In genomic region chr12:12549426-12549825, GRCh38 we compare ENCODE assay signal across 26 cellular contexts.
"Had no signal": no experiment of that assay in that cellular context is flagged by ENCODE, and none has a peak within 500 bp of the region (broad histone marks: within the 10 kb centered on the region; RNA-seq: fewer than 3 reads in every experiment).

No MANE protein-coding gene starts in this region.

- H3K4me3 Mint-ChIP-seq: mesothelial cell of epicardium; naive thymus-derived CD4-positive, alpha-beta T cell; nephron; neural progenitor cell; stimulated activated naive B cell treated with anti-CD40 and anti-IgM and Interleukin-4, amounts not matched to agents 10 μg/mL and 1 μg/mL and 100 μg/mL, for 72 hours; stimulated activated naive CD8-positive, alpha-beta T cell treated with anti-CD3 and anti-CD28 coated beads, Interleukin-15, Interleukin-2, amounts not matched to agents 100 ng/mL and 50 ng/mL, for 24 hours had no signal

- H3K36me3 Mint-ChIP-seq: stimulated activated naive B cell treated with anti-CD40 and anti-IgM and Interleukin-4, amounts not matched to agents 10 μg/mL and 1 μg/mL and 100 μg/mL, for 72 hours had no signal

- H3K27me3 Mint-ChIP-seq: naive thymus-derived CD4-positive, alpha-beta T cell; progenitor cell of endocrine pancreas; stimulated activated naive B cell treated with anti-CD40 and anti-IgM and Interleukin-4, amounts not matched to agents 10 μg/mL and 1 μg/mL and 100 μg/mL, for 72 hours; stimulated activated naive CD8-positive, alpha-beta T cell treated with anti-CD3 and anti-CD28 coated beads, Interleukin-15, Interleukin-2, amounts not matched to agents 100 ng/mL and 50 ng/mL, for 24 hours had no signal

- H3K27ac ChIP-seq: coronary artery, esophagus muscularis mucosa, heart right ventricle, left lung, neural progenitor cell, parathyroid adenoma, right lobe of liver, suprapubic skin, thyroid gland had no signal

- H3K4me1 ChIP-seq: esophagus muscularis mucosa, left lung, neural progenitor cell, parathyroid adenoma, suprapubic skin had no signal

- DNase-seq: dermis blood vessel endothelial cell; effector memory CD4-positive, alpha-beta T cell; glutamatergic neuron; heart right ventricle; hippocampal formation; left cardiac atrium; left lung; mesenchymal stem cell; mucosa of descending colon; naive thymus-derived CD4-positive, alpha-beta T cell; right lobe of liver; small intestine; stimulated activated CD4-positive, alpha-beta T cell treated with anti-CD3 and anti-CD28 coated beads, Interleukin-15, amount 100 ng/mL, for 24 hours; stimulated activated CD4-positive, alpha-beta T cell treated with anti-CD3 and anti-CD28 coated beads, Interleukin-2, amount 100 ng/mL, for 48 hours; stimulated activated naive B cell treated with anti-CD40 and anti-IgM and Interleukin-4, amounts not matched to agents 10 μg/mL and 1 μg/mL and 100 μg/mL, for 72 hours; thyroid gland; trophoblast cell had no signal

- ATAC-seq: heart right ventricle; left cardiac atrium; left lung; mucosa of descending colon; naive thymus-derived CD4-positive, alpha-beta T cell; right lobe of liver had no signal

- H3K4me1 Mint-ChIP-seq: nephron; neural progenitor cell; stimulated activated naive B cell treated with anti-CD40 and anti-IgM and Interleukin-4, amounts not matched to agents 10 μg/mL and 1 μg/mL and 100 μg/mL, for 72 hours had no signal

- H3K9ac ChIP-seq: neural progenitor cell, parathyroid adenoma had no signal

- H3K4me2 ChIP-seq: neural progenitor cell had no signal

- H3K27ac Mint-ChIP-seq: mesothelial cell of epicardium; nephron; neural progenitor cell; progenitor cell of endocrine pancreas; stimulated activated naive B cell treated with anti-CD40 and anti-IgM and Interleukin-4, amounts not matched to agents 10 μg/mL and 1 μg/mL and 100 μg/mL, for 72 hours; stimulated activated naive CD8-positive, alpha-beta T cell treated with anti-CD3 and anti-CD28 coated beads, Interleukin-15, Interleukin-2, amounts not matched to agents 100 ng/mL and 50 ng/mL, for 24 hours had no signal

- H3K27me3 ChIP-seq: esophagus muscularis mucosa, heart right ventricle, left lung, neural progenitor cell, right lobe of liver, suprapubic skin, thyroid gland had no signal

- H3K9me3 ChIP-seq: esophagus muscularis mucosa, heart right ventricle, left lung, mucosa of descending colon, right lobe of liver, suprapubic skin, thyroid gland had no signal

- H2AFZ ChIP-seq: neural progenitor cell, parathyroid adenoma had no signal

- H3K9me3 Mint-ChIP-seq: mesothelial cell of epicardium; naive thymus-derived CD4-positive, alpha-beta T cell; nephron; neural progenitor cell; stimulated activated naive B cell treated with anti-CD40 and anti-IgM and Interleukin-4, amounts not matched to agents 10 μg/mL and 1 μg/mL and 100 μg/mL, for 72 hours; stimulated activated naive CD8-positive, alpha-beta T cell treated with anti-CD3 and anti-CD28 coated beads, Interleukin-15, Interleukin-2, amounts not matched to agents 100 ng/mL and 50 ng/mL, for 24 hours had no signal
